Comparison of ENCODE assay signal across 9 cellular contexts in the genomic region with DNA sequence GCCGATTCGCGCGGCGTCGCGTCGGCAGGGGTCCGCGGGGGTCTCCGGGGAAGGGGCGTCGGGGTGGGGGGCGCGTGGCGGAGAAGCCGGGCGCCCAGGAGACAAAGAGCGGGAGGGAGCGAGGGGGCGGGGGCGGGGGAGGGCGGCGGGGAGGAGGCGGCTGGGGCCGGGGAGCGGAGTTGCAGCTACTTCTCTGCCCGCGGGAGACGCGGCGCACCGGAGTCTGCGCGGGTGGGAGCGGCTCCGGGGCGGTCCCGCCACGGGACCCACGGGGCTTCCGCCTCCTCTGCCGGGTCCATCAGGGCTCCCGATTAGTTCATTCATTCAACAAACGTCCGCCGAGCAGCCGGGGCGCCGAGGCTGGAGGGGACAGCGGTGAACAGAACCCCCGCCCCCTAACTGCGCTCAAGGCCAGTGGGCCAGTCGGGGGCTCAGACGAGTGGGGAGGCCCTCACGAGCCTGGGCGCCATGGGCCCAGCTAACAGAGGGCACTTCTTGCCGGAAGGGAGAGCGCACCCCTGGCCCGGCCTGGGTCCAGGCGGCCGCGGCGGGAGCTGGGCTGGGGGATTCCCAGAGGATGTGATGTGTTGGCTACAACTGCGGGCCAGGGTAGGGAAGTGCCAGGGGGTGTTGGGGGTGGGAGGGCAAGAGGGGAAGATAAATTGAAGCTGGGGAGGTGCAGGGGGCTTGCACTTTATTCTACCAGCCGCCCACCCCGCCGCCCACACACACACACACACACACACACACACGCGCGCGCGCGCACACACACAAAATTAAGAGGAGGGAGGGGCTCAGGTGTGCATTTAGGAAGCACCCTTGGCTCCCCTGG. TPM values are rescaled to one million over a fixed set of nuclear protein-coding genes. Genes with fewer than 3 reads are reported as not detected.
DNase-seq lines count a peak whose midpoint lies in the region; TF ChIP-seq lines count a peak whose summit lies in the region.
"Had no signal": no experiment of that assay in that cellular context is flagged by ENCODE, and none has a peak within 500 bp of the region (broad histone marks: within the 10 kb centered on the region; RNA-seq: fewer than 3 reads in every experiment).

Gene SAMD14, minus strand, starts transcription at position 215 of the 832 bp plus-strand sequence. CDS start 5,201 bp downstream, outside the sequence.

- no peak for TF ChIP-seq EP300 in tibial nerve (IDR thresholded peaks at IDR 0.05)

- no peak for TF ChIP-seq POLR2A in tibial nerve (IDR thresholded peaks at IDR 0.05)

- peaks cover 0 to 41% of the 10 kb centered on the region in 2 donors for H3K27me3 ChIP-seq in tibial nerve

- H3K27ac ChIP-seq in tibial nerve: no peak within 1 kb of the TSS

- H3K4me3 ChIP-seq in tibial nerve: peak within 1 kb of the TSS; percentile 14 to 55 (median 40)

- peaks cover 0 to 12% (median 0%) of the 10 kb centered on the region in 3 donors for H3K36me3 ChIP-seq in tibial nerve

- DNase-seq in NCI-H510A treated with DMSO at 0.1 percent for 48 hours (lab: John Stamatoyannopoulos, UW): peak; percentile 22
- no peak for DNase-seq in NCI-H510A (lab: John Stamatoyannopoulos, UW)
- DNase-seq in T follicular helper cell (ENCODE audit: low read depth): peak; percentile 22
- peak; percentile 49 for DNase-seq in dermis blood vessel endothelial cell
- peak; percentile 57 to 66 for DNase-seq in lung microvascular endothelial cell (ENCODE audit: low read depth in 2 of 2)
- DNase-seq in tibial nerve (ENCODE audit: low spot score in 2 of 2): no peak
- no peak for DNase-seq in NCI-H2196 (lab: John Stamatoyannopoulos, UW; ENCODE audit: unreplicated experiment)
- DNase-seq in RKO (ENCODE audit: low spot score): no peak
- DNase-seq: DND-41 had no signal

- 11 to 17% methylated on average over 37 of the region's 74 CpGs for WGBS in tibial nerve, 2 donors

- no peaks in the 10 kb centered on the region for H3K9me3 ChIP-seq in tibial nerve

- no peak for TF ChIP-seq CTCF in tibial nerve (IDR thresholded peaks at IDR 0.05)

- H3K4me1 ChIP-seq in tibial nerve: peaks cover 0 to 48% (median 20%) of the 10 kb centered on the region in 4 donors

RNA-seq across cellular contexts. Expression of gene SAMD14, which starts in this region (rescaled TPM):
- total RNA-seq in dermis blood vessel endothelial cell: 5.1 and 5.8 TPM in 2 replicates
- total RNA-seq in lung microvascular endothelial cell: 3.2 and 3.5 TPM in 2 replicates
- total RNA-seq in tibial nerve: 1 to 10 TPM in 2 of 4 donors, under 1 TPM in 2; 0.63 to 1.5 (median 1.1) TPM

Comparison
In these comparisons a context has a peak if more than half of its experiments do, and no peak if none do; other contexts are left out.
1. DNase-seq: peak in NCI-H510A treated with DMSO at 0.1 percent for 48 hours (single experiment), T follicular helper cell (single experiment), dermis blood vessel endothelial cell (single experiment) and lung microvascular endothelial cell (2 of 2); none in NCI-H510A (single experiment), tibial nerve (0 of 2), NCI-H2196 (single experiment) and RKO (single experiment).